1 cellular context compared by ENCODE assay signal in the genomic region with DNA sequence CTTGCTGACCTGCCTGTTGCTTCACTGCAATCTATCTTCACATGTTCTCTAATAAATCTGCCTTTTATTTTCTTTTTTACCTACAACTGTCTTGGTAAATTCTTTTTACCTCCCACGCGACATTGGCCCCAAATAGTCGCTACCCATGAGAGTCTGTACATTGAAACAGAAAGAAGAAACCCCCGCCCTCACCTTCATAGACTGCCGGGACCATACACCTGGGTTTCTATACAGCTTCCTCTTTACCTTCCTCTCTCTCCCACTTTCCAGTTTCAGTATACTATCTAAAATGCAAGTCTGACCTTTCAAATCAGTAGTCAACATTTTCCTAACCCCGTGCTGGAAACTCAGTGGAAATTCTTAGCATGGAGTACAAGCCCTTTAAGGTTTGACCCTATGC.
TF ChIP-seq lines count a peak whose summit lies in the region.

No MANE protein-coding gene starts in this region.

TF ChIP-seq in GM23338, 12 proteins besides CTCF, POLR2A, EP300 and RAD21 (continued from another document):
- TF ChIP-seq, protein P1, sequence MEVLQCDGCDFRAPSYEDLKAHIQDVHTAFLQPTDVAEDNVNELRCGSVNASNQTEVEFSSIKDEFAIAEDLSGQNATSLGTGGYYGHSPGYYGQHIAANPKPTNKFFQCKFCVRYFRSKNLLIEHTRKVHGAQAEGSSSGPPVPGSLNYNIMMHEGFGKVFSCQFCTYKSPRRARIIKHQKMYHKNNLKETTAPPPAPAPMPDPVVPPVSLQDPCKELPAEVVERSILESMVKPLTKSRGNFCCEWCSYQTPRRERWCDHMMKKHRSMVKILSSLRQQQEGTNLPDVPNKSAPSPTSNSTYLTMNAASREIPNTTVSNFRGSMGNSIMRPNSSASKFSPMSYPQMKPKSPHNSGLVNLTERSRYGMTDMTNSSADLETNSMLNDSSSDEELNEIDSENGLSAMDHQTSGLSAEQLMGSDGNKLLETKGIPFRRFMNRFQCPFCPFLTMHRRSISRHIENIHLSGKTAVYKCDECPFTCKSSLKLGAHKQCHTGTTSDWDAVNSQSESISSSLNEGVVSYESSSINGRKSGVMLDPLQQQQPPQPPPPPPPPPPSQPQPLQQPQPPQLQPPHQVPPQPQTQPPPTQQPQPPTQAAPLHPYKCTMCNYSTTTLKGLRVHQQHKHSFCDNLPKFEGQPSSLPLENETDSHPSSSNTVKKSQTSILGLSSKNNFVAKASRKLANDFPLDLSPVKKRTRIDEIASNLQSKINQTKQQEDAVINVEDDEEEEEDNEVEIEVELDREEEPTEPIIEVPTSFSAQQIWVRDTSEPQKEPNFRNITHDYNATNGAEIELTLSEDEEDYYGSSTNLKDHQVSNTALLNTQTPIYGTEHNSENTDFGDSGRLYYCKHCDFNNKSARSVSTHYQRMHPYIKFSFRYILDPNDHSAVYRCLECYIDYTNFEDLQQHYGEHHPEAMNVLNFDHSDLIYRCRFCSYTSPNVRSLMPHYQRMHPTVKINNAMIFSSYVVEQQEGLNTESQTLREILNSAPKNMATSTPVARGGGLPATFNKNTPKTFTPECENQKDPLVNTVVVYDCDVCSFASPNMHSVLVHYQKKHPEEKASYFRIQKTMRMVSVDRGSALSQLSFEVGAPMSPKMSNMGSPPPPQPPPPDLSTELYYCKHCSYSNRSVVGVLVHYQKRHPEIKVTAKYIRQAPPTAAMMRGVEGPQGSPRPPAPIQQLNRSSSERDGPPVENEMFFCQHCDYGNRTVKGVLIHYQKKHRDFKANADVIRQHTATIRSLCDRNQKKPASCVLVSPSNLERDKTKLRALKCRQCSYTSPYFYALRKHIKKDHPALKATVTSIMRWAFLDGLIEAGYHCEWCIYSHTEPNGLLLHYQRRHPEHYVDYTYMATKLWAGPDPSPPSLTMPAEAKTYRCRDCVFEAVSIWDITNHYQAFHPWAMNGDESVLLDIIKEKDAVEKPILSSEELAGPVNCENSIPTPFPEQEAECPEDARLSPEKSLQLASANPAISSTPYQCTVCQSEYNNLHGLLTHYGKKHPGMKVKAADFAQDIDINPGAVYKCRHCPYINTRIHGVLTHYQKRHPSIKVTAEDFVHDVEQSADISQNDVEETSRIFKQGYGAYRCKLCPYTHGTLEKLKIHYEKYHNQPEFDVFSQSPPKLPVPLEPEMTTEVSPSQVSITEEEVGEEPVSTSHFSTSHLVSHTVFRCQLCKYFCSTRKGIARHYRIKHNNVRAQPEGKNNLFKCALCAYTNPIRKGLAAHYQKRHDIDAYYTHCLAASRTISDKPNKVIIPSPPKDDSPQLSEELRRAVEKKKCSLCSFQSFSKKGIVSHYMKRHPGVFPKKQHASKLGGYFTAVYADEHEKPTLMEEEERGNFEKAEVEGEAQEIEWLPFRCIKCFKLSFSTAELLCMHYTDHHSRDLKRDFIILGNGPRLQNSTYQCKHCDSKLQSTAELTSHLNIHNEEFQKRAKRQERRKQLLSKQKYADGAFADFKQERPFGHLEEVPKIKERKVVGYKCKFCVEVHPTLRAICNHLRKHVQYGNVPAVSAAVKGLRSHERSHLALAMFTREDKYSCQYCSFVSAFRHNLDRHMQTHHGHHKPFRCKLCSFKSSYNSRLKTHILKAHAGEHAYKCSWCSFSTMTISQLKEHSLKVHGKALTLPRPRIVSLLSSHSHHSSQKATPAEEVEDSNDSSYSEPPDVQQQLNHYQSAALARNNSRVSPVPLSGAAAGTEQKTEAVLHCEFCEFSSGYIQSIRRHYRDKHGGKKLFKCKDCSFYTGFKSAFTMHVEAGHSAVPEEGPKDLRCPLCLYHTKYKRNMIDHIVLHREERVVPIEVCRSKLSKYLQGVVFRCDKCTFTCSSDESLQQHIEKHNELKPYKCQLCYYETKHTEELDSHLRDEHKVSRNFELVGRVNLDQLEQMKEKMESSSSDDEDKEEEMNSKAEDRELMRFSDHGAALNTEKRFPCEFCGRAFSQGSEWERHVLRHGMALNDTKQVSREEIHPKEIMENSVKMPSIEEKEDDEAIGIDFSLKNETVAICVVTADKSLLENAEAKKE (CRISPR knock-in tag; IDR thresholded peaks at IDR 0.05): no peak
- no peak for TF ChIP-seq NANOG (IDR thresholded peaks at IDR 0.05; ENCODE audit: borderline replicate concordance)
TF ChIP-seq in GM23338: peak in this region for 0.
